Comparison of ENCODE assay signal across 9 cellular contexts in the genomic region with DNA sequence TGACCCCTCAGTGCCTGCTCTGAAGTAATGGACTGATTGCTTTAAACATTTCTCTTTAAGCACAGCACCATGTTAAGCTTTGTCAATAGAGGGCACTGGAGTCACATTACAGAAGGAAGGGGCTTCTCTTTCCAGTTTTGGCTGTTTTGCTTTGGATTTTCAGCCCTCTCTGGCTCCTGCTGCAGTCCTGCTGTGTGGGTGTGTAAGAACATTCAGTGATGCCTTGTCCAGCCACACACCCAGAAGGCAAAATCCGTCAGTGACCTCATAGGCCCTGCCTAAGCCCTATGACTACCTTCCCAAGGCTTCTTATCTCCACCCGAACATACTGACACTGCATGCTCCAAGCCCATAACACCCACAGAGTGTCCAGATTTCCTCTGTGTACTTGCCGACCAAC.
DNase-seq lines count a peak whose midpoint lies in the region; ATAC-seq, FAIRE-seq and TF ChIP-seq lines count a peak whose summit lies in the region.
"Had no signal": no experiment of that assay in that cellular context is flagged by ENCODE, and none has a peak within 500 bp of the region (broad histone marks: within the 10 kb centered on the region; RNA-seq: fewer than 3 reads in every experiment).

No MANE protein-coding gene starts in this region.

- no peak for TF ChIP-seq POLR2A in Peyer's patch (IDR thresholded peaks at IDR 0.05)

- ATAC-seq in HG03565 (IDR thresholded peaks at IDR 0.05; ENCODE audit: unreplicated experiment) (peak; percentile 76), pancreas (peak in 3 of 4 donors; percentile 60 to 74 (median 72))

- TF ChIP-seq CTCF in Peyer's patch (IDR thresholded peaks at IDR 0.05) (peak in 4 of 6 experiments; percentile 7 to 27 (median 14)), pancreas (IDR thresholded peaks at IDR 0.05) (no peak)

- intact Hi-C loops in pancreas (cut with DNase I): no loop called here

- H3K4me1 ChIP-seq in Peyer's patch (no peaks in the 10 kb centered on the region), pancreas (no peaks in the 10 kb centered on the region)

- no peak for FAIRE-seq in pancreas (lab: Jason Lieb, UNC)

- no peak overlapping the region for H3K4me3 ChIP-seq in Peyer's patch
- no peak overlapping the region for H3K4me3 ChIP-seq in pancreas

- H3K9me3 ChIP-seq in Peyer's patch (no peaks in the 10 kb centered on the region), pancreas (no peaks in the 10 kb centered on the region)

- DNase-seq in NCI-H524 (lab: John Stamatoyannopoulos, UW): peak; percentile 13 to 44
- DNase-seq in NCI-H524 treated with DMSO at 0.1 percent for 48 hours (lab: John Stamatoyannopoulos, UW): no peak
- no peak for DNase-seq in Peyer's patch
- peak; percentile 92 for DNase-seq in fibroblast of peridontal ligament (ENCODE audit: extremely low read depth)
- DNase-seq in pancreas: peak in 1 of 6 donors; percentile 18
- no peak for DNase-seq in stimulated activated CD4-positive, alpha-beta T cell treated with anti-CD3 and anti-CD28 coated beads, Interleukin-12 subunit alpha, Interleukin-12 subunit beta, amount 100 ng/mL, for 4 hours
- no peak for DNase-seq in activated CD8-positive, alpha-beta memory T cell treated with anti-CD3 and anti-CD28 coated beads, Interleukin-2, amount 50 U/mL, for 48 hours
- DNase-seq: stimulated activated naive B cell treated with anti-CD40 and anti-IgM and Interleukin-4, amounts not matched to agents 10 μg/mL and 1 μg/mL and 100 μg/mL, for 72 hours had no signal

- 41 to 53% methylated on average over 3 of the region's 3 CpGs for WGBS in pancreas, 2 donors

- H3K27me3 ChIP-seq in Peyer's patch: no peaks in the 10 kb centered on the region
- no peaks in the 10 kb centered on the region for H3K27me3 ChIP-seq in pancreas

- H3K36me3 ChIP-seq in Peyer's patch: no peaks in the 10 kb centered on the region
- no peaks in the 10 kb centered on the region for H3K36me3 ChIP-seq in pancreas

- H3K27ac ChIP-seq in Peyer's patch (no peak overlapping the region), pancreas (no peak overlapping the region)

Comparison
In these comparisons a context has a peak if more than half of its experiments do, and no peak if none do; other contexts are left out.
1. DNase-seq: peak in NCI-H524 (2 of 2) and fibroblast of peridontal ligament (single experiment); none in NCI-H524 treated with DMSO at 0.1 percent for 48 hours (single experiment), Peyer's patch (0 of 3), stimulated activated CD4-positive, alpha-beta T cell treated with anti-CD3 and anti-CD28 coated beads, Interleukin-12 subunit alpha, Interleukin-12 subunit beta, amount 100 ng/mL, for 4 hours (single experiment) and activated CD8-positive, alpha-beta memory T cell treated with anti-CD3 and anti-CD28 coated beads, Interleukin-2, amount 50 U/mL, for 48 hours (single experiment).
2. CTCF ChIP-seq: peak in Peyer's patch (4 of 6); none in pancreas (0 of 4).